11 cellular contexts compared by ENCODE assay signal in genomic region chr6:31464252-31465184, GRCh38. TPM values are rescaled to one million over a fixed set of nuclear protein-coding genes. Genes with fewer than 3 reads are reported as not detected.
DNase-seq lines count a peak whose midpoint lies in the region; ATAC-seq and TF ChIP-seq lines count a peak whose summit lies in the region.
"Had no signal": no experiment of that assay in that cellular context is flagged by ENCODE, and none has a peak within 500 bp of the region (broad histone marks: within the 10 kb centered on the region; RNA-seq: fewer than 3 reads in every experiment).

No MANE protein-coding gene starts in this region.

- peaks cover 0 to 47% (median 27%) of the 10 kb centered on the region in 11 experiments; a peak in 10 of 22 replicates for H4K20me1 ChIP-seq in BLaER1 treated with 17β-estradiol and CSF1 and Interleukin-3, amounts not matched to agents 10 nM and 100 nM

- intact Hi-C loops in colonic mucosa (cut with DNase I) = no loop called here

- peak overlapping the region; percentile 54 to 77 (median 69); a peak in 18 of 20 replicates for H3K4me3 ChIP-seq in BLaER1 treated with 17β-estradiol and CSF1 and Interleukin-3, amounts not matched to agents 10 nM and 100 nM
- peak overlapping the region; percentile 63 for H3K4me3 ChIP-seq in colonic mucosa
- H3K4me3 ChIP-seq in endodermal cell (ENCODE audit: low read length) = no peak overlapping the region

- peak overlapping the region; percentile 80 to 96 (median 90) for H3K4me2 ChIP-seq in BLaER1 treated with 17β-estradiol and CSF1 and Interleukin-3, amounts not matched to agents 10 nM and 100 nM

- H3K27me3 ChIP-seq in BLaER1 treated with 17β-estradiol and CSF1 and Interleukin-3, amounts not matched to agents 10 nM and 100 nM = no peaks in the 10 kb centered on the region
- no peaks in the 10 kb centered on the region for H3K27me3 ChIP-seq in colonic mucosa
- H3K27me3 ChIP-seq in endodermal cell (ENCODE audit: control insufficient read depth, insufficient read depth, low read length, poor library complexity, severe bottlenecking) = peaks cover 16% of the 10 kb centered on the region
- H3K27me3 ChIP-seq: pancreas had no signal

- peaks cover 31 to 52% (median 38%) of the 10 kb centered on the region in 10 experiments for H3K4me1 ChIP-seq in BLaER1 treated with 17β-estradiol and CSF1 and Interleukin-3, amounts not matched to agents 10 nM and 100 nM
- H3K4me1 ChIP-seq in colonic mucosa (peaks cover 12% of the 10 kb centered on the region), endodermal cell (ENCODE audit: control insufficient read depth, insufficient read depth, low read length) (no peaks in the 10 kb centered on the region)
- H3K4me1 ChIP-seq: Caco-2 had no signal

- H3K4me3 Mint-ChIP-seq in nephron progenitor cell (peak overlapping the region; percentile 15), endodermal cell (no peak overlapping the region)

- no peaks in the 10 kb centered on the region for H3K9me3 Mint-ChIP-seq in nephron progenitor cell
- H3K9me3 Mint-ChIP-seq in endodermal cell = no peaks in the 10 kb centered on the region

- WGBS in endodermal cell (ENCODE audit: insufficient coverage in 1 of 2, insufficient read length in 1 of 2), 2 experiments = 90 to 100% methylated on average over 4 to 7 of the region's 7 CpGs

- peak; percentile 31 for TF ChIP-seq POLR2A in GM18505 (IDR thresholded peaks at IDR 0.05; ENCODE audit: borderline replicate concordance, extremely low read depth, insufficient read depth, insufficient read length)

- no peak for TF ChIP-seq CTCF in colonic mucosa (IDR thresholded peaks at IDR 0.05)
- TF ChIP-seq CTCF in nephron progenitor cell (IDR thresholded peaks at IDR 0.05) = no peak
- no peak for TF ChIP-seq CTCF in endodermal cell (conservative IDR thresholded peaks at IDR 0.05)

- no peak overlapping the region for H3K27ac ChIP-seq in BLaER1 treated with 17β-estradiol and CSF1 and Interleukin-3, amounts not matched to agents 10 nM and 100 nM
- H3K27ac ChIP-seq in colonic mucosa = no peak overlapping the region
- no peak overlapping the region for H3K27ac ChIP-seq in endodermal cell (ENCODE audit: low read depth, low read length)

- H3K4me1 Mint-ChIP-seq in nephron progenitor cell (peaks cover 27% of the 10 kb centered on the region), endodermal cell (peaks cover 3% of the 10 kb centered on the region)

- H3K36me3 Mint-ChIP-seq in nephron progenitor cell (ENCODE audit: low read depth) (no peaks in the 10 kb centered on the region), endodermal cell (ENCODE audit: low read depth) (no peaks in the 10 kb centered on the region)

- DNase-seq in colonic mucosa = no peak
- no peak for DNase-seq in nephron progenitor cell
- no peak for DNase-seq in endodermal cell
- no peak for DNase-seq in AG20443 (ENCODE audit: low spot score)
- DNase-seq in cortex of kidney (lab: John Stamatoyannopoulos, UW) = no peak
- no peak for DNase-seq in HT-29 (ENCODE audit: low spot score)
- DNase-seq: Caco-2, NCI-H1417 treated with DMSO at 0.1 percent for 48 hours, pancreas had no signal

- H3K27ac Mint-ChIP-seq in nephron progenitor cell (no peak overlapping the region), endodermal cell (no peak overlapping the region)

- no peak for ATAC-seq in GM18505 (IDR thresholded peaks at IDR 0.05; ENCODE audit: unreplicated experiment)
- ATAC-seq: pancreas had no signal

- H3K27me3 Mint-ChIP-seq in nephron progenitor cell (ENCODE audit: low read depth, poor library complexity) = peaks cover 65% of the 10 kb centered on the region
- H3K27me3 Mint-ChIP-seq in endodermal cell (ENCODE audit: insufficient read depth) = peaks cover 34% of the 10 kb centered on the region

- H3K9me3 ChIP-seq in BLaER1 treated with 17β-estradiol and CSF1 and Interleukin-3, amounts not matched to agents 10 nM and 100 nM (replicated peaks in 1 of 11) = no peaks in the 10 kb centered on the region
- H3K9me3 ChIP-seq in colonic mucosa (no peaks in the 10 kb centered on the region), endodermal cell (ENCODE audit: control insufficient read depth, low read length) (no peaks in the 10 kb centered on the region)
- H3K9me3 ChIP-seq: Caco-2, pancreas had no signal

- peaks cover 0 to 35% (median 5%) of the 10 kb centered on the region in 11 experiments; a peak in 6 of 22 replicates for H3K36me3 ChIP-seq in BLaER1 treated with 17β-estradiol and CSF1 and Interleukin-3, amounts not matched to agents 10 nM and 100 nM
- H3K36me3 ChIP-seq in colonic mucosa = no peaks in the 10 kb centered on the region
- H3K36me3 ChIP-seq in endodermal cell (ENCODE audit: control insufficient read depth, insufficient read depth, low read length) = no peaks in the 10 kb centered on the region
- H3K36me3 ChIP-seq: pancreas had no signal

- H3K9ac ChIP-seq in BLaER1 treated with 17β-estradiol and CSF1 and Interleukin-3, amounts not matched to agents 10 nM and 100 nM = peak overlapping the region in 1 of 11 experiments; percentile 81; a peak in 2 of 22 replicates
- H3K9ac ChIP-seq in colonic mucosa (ENCODE audit: low read depth in 2 of 2, low read length in 2 of 2) (peak overlapping the region in 1 of 2 donors; percentile 99), endodermal cell (ENCODE audit: extremely low read depth, low read length, poor library complexity, severe bottlenecking) (no peak overlapping the region)

RNA-seq across cellular contexts. Expression of gene MICB, which starts 33.4 kb away (rescaled TPM):
- total RNA-seq in colonic mucosa (1 to 10 TPM; 5.6 to 6.7 TPM), endodermal cell (1 to 10 TPM; 8.2 to 8.5 TPM)
- 4.1 TPM for polyA plus RNA-seq in endodermal cell (2013, experiment 1 of 2)
- polyA plus RNA-seq in endodermal cell (2013, experiment 2 of 2) = 4.5 TPM
- 0.66 and 0.89 TPM in 2 replicates for total RNA-seq in HT-29 (2014; rRNA removed; shearing (Covaris generic))
